In the genomic region with DNA sequence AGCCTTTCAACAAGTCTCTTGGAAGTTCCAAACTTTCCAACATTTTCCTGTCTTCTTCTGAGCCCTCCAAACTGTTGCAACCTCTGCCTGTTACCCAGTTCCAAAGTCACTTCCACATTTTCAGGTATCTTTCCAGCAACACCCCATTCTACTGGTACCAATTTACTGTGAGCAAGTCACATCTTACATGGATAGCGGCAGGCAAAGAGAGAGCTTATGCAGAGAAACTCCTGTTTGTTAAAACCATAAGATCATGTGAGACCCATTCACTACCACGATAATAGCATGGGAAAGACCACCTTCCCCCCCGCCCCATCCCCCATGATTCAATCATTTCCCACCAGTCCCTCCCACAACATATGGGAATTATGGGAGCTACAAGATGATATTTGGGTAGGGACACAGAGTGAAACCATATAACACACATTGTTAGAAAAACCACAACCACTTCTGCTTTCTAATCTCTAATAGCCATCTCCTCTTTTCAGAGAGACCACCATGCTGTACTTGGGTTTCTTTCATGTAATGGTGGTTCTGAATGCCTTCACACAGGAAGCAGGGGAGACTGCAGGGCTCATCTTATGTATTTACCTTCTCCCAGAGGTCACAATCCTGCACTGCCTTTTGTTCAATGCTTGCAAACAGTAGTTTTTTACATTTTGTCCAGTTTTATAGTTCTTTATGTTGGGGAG, we compare ENCODE assay signal across 2 cellular contexts.
TF ChIP-seq lines count a peak whose summit lies in the region.

No MANE protein-coding gene starts in this region.

TF ChIP-seq in HepG2, 621 proteins besides CTCF, POLR2A, EP300 and RAD21:
- TF ChIP-seq ZNF431 (CRISPR knock-in tag; IDR thresholded peaks at IDR 0.05; ENCODE audit: borderline replicate concordance, low read depth) (0 out of 2 replicates have a peak, but pooled peaks have one; percentile 67), ZNF292 (CRISPR knock-in tag; IDR thresholded peaks at IDR 0.05; ENCODE audit: borderline replicate concordance, low read depth) (no peak), RBM22 (optimal IDR thresholded peaks at IDR 0.05; ENCODE audit: low read length) (peak; percentile 29), ZNF274 (CRISPR knock-in tag; IDR thresholded peaks at IDR 0.05) (no peak), ZNF225 (CRISPR knock-in tag; IDR thresholded peaks at IDR 0.05) (no peak), MAFG (CRISPR knock-in tag; IDR thresholded peaks at IDR 0.05) (no peak)

TF ChIP-seq in GM12878, 131 proteins besides CTCF, POLR2A, EP300 and RAD21:
- no peak for TF ChIP-seq ZZZ3 (IDR thresholded peaks at IDR 0.05; ENCODE audit: control insufficient read depth, insufficient read length, low read depth)
- TF ChIP-seq RUNX3 (IDR thresholded peaks at IDR 0.05; ENCODE audit: low read length), result 0 out of 2 replicates have a peak, but pooled peaks have one; percentile 11
- TF ChIP-seq, protein P1, sequence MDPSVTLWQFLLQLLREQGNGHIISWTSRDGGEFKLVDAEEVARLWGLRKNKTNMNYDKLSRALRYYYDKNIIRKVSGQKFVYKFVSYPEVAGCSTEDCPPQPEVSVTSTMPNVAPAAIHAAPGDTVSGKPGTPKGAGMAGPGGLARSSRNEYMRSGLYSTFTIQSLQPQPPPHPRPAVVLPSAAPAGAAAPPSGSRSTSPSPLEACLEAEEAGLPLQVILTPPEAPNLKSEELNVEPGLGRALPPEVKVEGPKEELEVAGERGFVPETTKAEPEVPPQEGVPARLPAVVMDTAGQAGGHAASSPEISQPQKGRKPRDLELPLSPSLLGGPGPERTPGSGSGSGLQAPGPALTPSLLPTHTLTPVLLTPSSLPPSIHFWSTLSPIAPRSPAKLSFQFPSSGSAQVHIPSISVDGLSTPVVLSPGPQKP (IDR thresholded peaks at IDR 0.05; ENCODE audit: low read depth, low read length), result no peak
- TF ChIP-seq LARP7 (IDR thresholded peaks at IDR 0.05), result no peak
- no peak for TF ChIP-seq JUND (IDR thresholded peaks at IDR 0.05; ENCODE audit: low read depth, low read length)
- TF ChIP-seq HDAC6 (IDR thresholded peaks at IDR 0.05; ENCODE audit: unreplicated experiment), result no peak
- TF ChIP-seq NBN (IDR thresholded peaks at IDR 0.05), result no peak
- no peak for TF ChIP-seq POLR2AphosphoS2 (IDR thresholded peaks at IDR 0.05; ENCODE audit: low read depth, low read length)
- no peak for TF ChIP-seq ZNF207 (IDR thresholded peaks at IDR 0.05; ENCODE audit: borderline replicate concordance)
- TF ChIP-seq, protein P2, sequence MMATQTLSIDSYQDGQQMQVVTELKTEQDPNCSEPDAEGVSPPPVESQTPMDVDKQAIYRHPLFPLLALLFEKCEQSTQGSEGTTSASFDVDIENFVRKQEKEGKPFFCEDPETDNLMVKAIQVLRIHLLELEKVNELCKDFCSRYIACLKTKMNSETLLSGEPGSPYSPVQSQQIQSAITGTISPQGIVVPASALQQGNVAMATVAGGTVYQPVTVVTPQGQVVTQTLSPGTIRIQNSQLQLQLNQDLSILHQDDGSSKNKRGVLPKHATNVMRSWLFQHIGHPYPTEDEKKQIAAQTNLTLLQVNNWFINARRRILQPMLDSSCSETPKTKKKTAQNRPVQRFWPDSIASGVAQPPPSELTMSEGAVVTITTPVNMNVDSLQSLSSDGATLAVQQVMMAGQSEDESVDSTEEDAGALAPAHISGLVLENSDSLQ (IDR thresholded peaks at IDR 0.05), result no peak
- TF ChIP-seq SPI1 (IDR thresholded peaks at IDR 0.05; ENCODE audit: borderline replicate concordance, insufficient read depth, low read depth, low read length), result peak; percentile 61; the same call in 1 of the 2 replicates
- TF ChIP-seq HDGF (IDR thresholded peaks at IDR 0.05), result no peak
- TF ChIP-seq, protein P3, sequence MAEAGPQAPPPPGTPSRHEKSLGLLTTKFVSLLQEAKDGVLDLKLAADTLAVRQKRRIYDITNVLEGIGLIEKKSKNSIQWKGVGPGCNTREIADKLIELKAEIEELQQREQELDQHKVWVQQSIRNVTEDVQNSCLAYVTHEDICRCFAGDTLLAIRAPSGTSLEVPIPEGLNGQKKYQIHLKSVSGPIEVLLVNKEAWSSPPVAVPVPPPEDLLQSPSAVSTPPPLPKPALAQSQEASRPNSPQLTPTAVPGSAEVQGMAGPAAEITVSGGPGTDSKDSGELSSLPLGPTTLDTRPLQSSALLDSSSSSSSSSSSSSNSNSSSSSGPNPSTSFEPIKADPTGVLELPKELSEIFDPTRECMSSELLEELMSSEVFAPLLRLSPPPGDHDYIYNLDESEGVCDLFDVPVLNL (IDR thresholded peaks at IDR 0.05; ENCODE audit: low read depth, low read length), result no peak
